Comparison of ENCODE assay signal across 8 cellular contexts in the genomic region with DNA sequence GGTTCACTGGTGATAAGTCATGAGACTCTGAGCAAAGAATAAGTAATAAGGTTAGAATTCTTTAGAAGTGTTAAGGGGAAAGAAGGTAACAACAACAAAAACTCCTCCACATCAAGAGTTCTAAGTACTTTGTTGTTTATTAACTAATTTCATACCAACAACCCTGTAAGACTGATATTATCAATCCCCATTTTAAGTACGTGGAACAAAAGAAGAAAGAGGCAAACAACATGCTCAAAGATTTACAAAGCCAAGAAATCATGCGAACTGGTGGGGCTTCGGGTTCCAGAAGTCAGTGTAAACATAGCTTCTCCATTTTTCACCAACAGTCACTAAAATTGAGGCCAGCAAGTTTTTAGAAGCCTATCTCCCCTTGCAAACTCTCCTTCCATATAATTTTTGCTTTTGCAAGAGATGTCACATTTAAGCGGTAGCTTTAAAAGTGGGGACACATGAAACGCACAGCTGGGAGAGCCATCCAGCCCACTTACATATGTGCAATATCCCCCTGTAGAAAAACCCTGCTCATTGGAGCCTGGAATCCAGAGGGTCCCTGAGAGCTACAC. TPM values are rescaled to one million over a fixed set of nuclear protein-coding genes. Genes with fewer than 3 reads are reported as not detected.
DNase-seq lines count a peak whose midpoint lies in the region; ATAC-seq and TF ChIP-seq lines count a peak whose summit lies in the region.

No MANE protein-coding gene starts in this region.

- peaks cover 0 to 59% (median 25%) of the 10 kb centered on the region in 4 donors for H3K4me1 ChIP-seq in tibial nerve

- ATAC-seq in GM19455 (IDR thresholded peaks at IDR 0.05; ENCODE audit: unreplicated experiment): no peak
- ATAC-seq in activated CD4-positive, CD25-positive, alpha-beta regulatory T cell treated with anti-CD3 and anti-CD28 coated beads, Interleukin-2, amount 50 U/mL, for 24 hours: no peak

- 10 to 11% methylated on average over 5 of the region's 5 CpGs for WGBS in tibial nerve, 2 donors

- no peaks in the 10 kb centered on the region for H3K27me3 ChIP-seq in kidney epithelial cell (ENCODE audit: control insufficient read depth, insufficient read depth, low read length)
- H3K27me3 ChIP-seq in tibial nerve: no peaks in the 10 kb centered on the region

- no peaks in the 10 kb centered on the region for H3K9me3 ChIP-seq in tibial nerve

- H3K27ac ChIP-seq in tibial nerve: peak overlapping the region; percentile 90 to 98 (median 94)

- peak overlapping the region; percentile 92 for H3K4me3 Mint-ChIP-seq in activated T-cell treated with anti-CD3 and anti-CD28 coated beads, Interleukin-2, amount 50 U/mL, for 24 hours
- peak overlapping the region; percentile 88 for H3K4me3 Mint-ChIP-seq in activated naive CD8-positive, alpha-beta T cell treated with anti-CD3 and anti-CD28 coated beads for 36 hours

- TF ChIP-seq CTCF in kidney epithelial cell (IDR thresholded peaks at IDR 0.05; ENCODE audit: insufficient read depth, low read length, poor library complexity, severe bottlenecking) (no peak), tibial nerve (IDR thresholded peaks at IDR 0.05) (no peak)

- no peak for TF ChIP-seq POLR2A in tibial nerve (IDR thresholded peaks at IDR 0.05)

- peak overlapping the region; percentile 98 for H3K27ac Mint-ChIP-seq in activated T-cell treated with anti-CD3 and anti-CD28 coated beads, Interleukin-2, amount 50 U/mL, for 24 hours
- peak overlapping the region; percentile 96 for H3K27ac Mint-ChIP-seq in activated naive CD8-positive, alpha-beta T cell treated with anti-CD3 and anti-CD28 coated beads for 36 hours

- TF ChIP-seq EP300 in tibial nerve (IDR thresholded peaks at IDR 0.05): no peak

- peaks cover 44% of the 10 kb centered on the region for H3K36me3 Mint-ChIP-seq in activated T-cell treated with anti-CD3 and anti-CD28 coated beads, Interleukin-2, amount 50 U/mL, for 24 hours (ENCODE audit: low read depth)
- peaks cover 13% of the 10 kb centered on the region for H3K36me3 Mint-ChIP-seq in activated naive CD8-positive, alpha-beta T cell treated with anti-CD3 and anti-CD28 coated beads for 36 hours

- no peak for DNase-seq in activated T-cell treated with anti-CD3 and anti-CD28 coated beads, Interleukin-2, amount 50 U/mL, for 24 hours
- no peak for DNase-seq in activated T-cell treated with anti-CD3 and anti-CD28 coated beads, Interleukin-2, amount 50 U/mL, for 1 hour
- no peak for DNase-seq in activated naive CD8-positive, alpha-beta T cell treated with anti-CD3 and anti-CD28 coated beads for 36 hours
- DNase-seq in kidney epithelial cell (ENCODE audit: low read depth) (no peak), tibial nerve (ENCODE audit: low spot score in 2 of 2) (no peak), NCI-H2107 treated with DMSO at 0.1 percent for 48 hours (lab: John Stamatoyannopoulos, UW; ENCODE audit: unreplicated experiment) (no peak)

- no peaks in the 10 kb centered on the region for H3K27me3 Mint-ChIP-seq in activated T-cell treated with anti-CD3 and anti-CD28 coated beads, Interleukin-2, amount 50 U/mL, for 24 hours
- no peaks in the 10 kb centered on the region for H3K27me3 Mint-ChIP-seq in activated naive CD8-positive, alpha-beta T cell treated with anti-CD3 and anti-CD28 coated beads for 36 hours

- peaks cover 62% of the 10 kb centered on the region for H3K4me1 Mint-ChIP-seq in activated T-cell treated with anti-CD3 and anti-CD28 coated beads, Interleukin-2, amount 50 U/mL, for 24 hours (ENCODE audit: low read depth)
- H3K4me1 Mint-ChIP-seq in activated naive CD8-positive, alpha-beta T cell treated with anti-CD3 and anti-CD28 coated beads for 36 hours: peaks cover 53% of the 10 kb centered on the region

- H3K4me3 ChIP-seq in kidney epithelial cell (ENCODE audit: low read depth, low read length) (peak overlapping the region; percentile 83), tibial nerve (peak overlapping the region; percentile 60 to 97 (median 75))

- H3K9me3 Mint-ChIP-seq in activated T-cell treated with anti-CD3 and anti-CD28 coated beads, Interleukin-2, amount 50 U/mL, for 24 hours: no peaks in the 10 kb centered on the region
- no peaks in the 10 kb centered on the region for H3K9me3 Mint-ChIP-seq in activated naive CD8-positive, alpha-beta T cell treated with anti-CD3 and anti-CD28 coated beads for 36 hours

- H3K36me3 ChIP-seq in kidney epithelial cell (ENCODE audit: control insufficient read depth, insufficient read depth, low read length): no peaks in the 10 kb centered on the region
- no peaks in the 10 kb centered on the region for H3K36me3 ChIP-seq in tibial nerve

RNA-seq across cellular contexts. Expression of gene SLC11A2, which starts 0.9 kb away (rescaled TPM):
- total RNA-seq in activated naive CD8-positive, alpha-beta T cell treated with anti-CD3 and anti-CD28 coated beads for 36 hours: 10 to 100 TPM; 24.5 to 27.3 TPM
- total RNA-seq in kidney epithelial cell (36.3 and 42.2 TPM in 2 replicates), tibial nerve (10 to 100 TPM; 44.0 to 81.9 (median 51.2) TPM)

RNA-seq across cellular contexts. Expression of gene LETMD1, which starts 22.9 kb away (rescaled TPM):
- 10 to 100 TPM; 67.2 to 69.4 TPM for total RNA-seq in activated naive CD8-positive, alpha-beta T cell treated with anti-CD3 and anti-CD28 coated beads for 36 hours
- total RNA-seq in kidney epithelial cell: 37.9 and 44.5 TPM in 2 replicates
- 10 to 100 TPM; 52.3 to 72.4 (median 66.7) TPM for total RNA-seq in tibial nerve

RNA-seq across cellular contexts. Expression of gene CSRNP2, which starts 58.1 kb away (rescaled TPM):
- total RNA-seq in activated naive CD8-positive, alpha-beta T cell treated with anti-CD3 and anti-CD28 coated beads for 36 hours: 10 to 100 TPM; 10.5 to 10.9 TPM
- 36.1 and 36.6 TPM in 2 replicates for total RNA-seq in kidney epithelial cell
- total RNA-seq in tibial nerve: 10 to 100 TPM; 22.6 to 36.2 (median 31.1) TPM
